8 cellular contexts compared by ENCODE assay signal in genomic region chr12:12716151-12716844, GRCh38. TPM values are rescaled to one million over a fixed set of nuclear protein-coding genes. Genes with fewer than 3 reads are reported as not detected.
DNase-seq lines count a peak whose midpoint lies in the region; ATAC-seq and TF ChIP-seq lines count a peak whose summit lies in the region.

No MANE protein-coding gene starts in this region.

- DNase-seq in HFF-Myc (ENCODE audit: extremely low read depth, low read depth): no peak
- DNase-seq in fibroblast of pulmonary artery (ENCODE audit: low read depth): no peak
- no peak for DNase-seq in omental fat pad (ENCODE audit: low spot score)
- no peak for DNase-seq in NOMO-1 treated with DMSO at 0.1 percent for 48 hours (lab: John Stamatoyannopoulos, UW; ENCODE audit: unreplicated experiment)
- DNase-seq in cerebellar nuclear complex (lab: John Stamatoyannopoulos, UW): no peak
- DNase-seq in OCI-M2 (lab: John Stamatoyannopoulos, UW; ENCODE audit: unreplicated experiment): no peak

- peaks cover 33% of the 10 kb centered on the region for H4K20me1 ChIP-seq in BLaER1

- peak overlapping the region; percentile 100 for H3K27ac ChIP-seq in BLaER1

- no peak for TF ChIP-seq CTCF in HFF-Myc (IDR thresholded peaks at IDR 0.05; ENCODE audit: low read depth, low read length, missing control alignments)
- TF ChIP-seq CTCF in WI38 (IDR thresholded peaks at IDR 0.05; ENCODE audit: low read depth, low read length): no peak
- no peak for TF ChIP-seq CTCF in fibroblast of pulmonary artery (IDR thresholded peaks at IDR 0.05; ENCODE audit: low read length, missing control alignments)
- no peak for TF ChIP-seq CTCF in omental fat pad (IDR thresholded peaks at IDR 0.05)

- H3K4me3 ChIP-seq in BLaER1 (peak overlapping the region; percentile 96), HFF-Myc (replicated peaks; ENCODE audit: low read depth, low read length) (peak overlapping the region; percentile 89), WI38 (ENCODE audit: low read depth, low read length) (peak overlapping the region; percentile 99), fibroblast of pulmonary artery (replicated peaks; ENCODE audit: low read depth, low read length) (peak overlapping the region; percentile 72)

- H3K36me3 ChIP-seq in BLaER1: peaks cover 28% of the 10 kb centered on the region

- peaks cover 40% of the 10 kb centered on the region for H3K4me1 ChIP-seq in BLaER1

- peak; percentile 41 for ATAC-seq in omental fat pad (ENCODE audit: low FRiP score)

- peak overlapping the region; percentile 95 for H3K4me2 ChIP-seq in BLaER1

- H3K9me3 ChIP-seq in BLaER1: no peaks in the 10 kb centered on the region

- H3K9ac ChIP-seq in BLaER1: peak overlapping the region; percentile 100

- no peaks in the 10 kb centered on the region for H3K27me3 ChIP-seq in BLaER1

RNA-seq across cellular contexts. Expression of gene CDKN1B, which starts 0.9 kb away (rescaled TPM):
- 10 to 100 TPM; 18.4 to 86.2 (median 26.5) TPM for total RNA-seq in omental fat pad

RNA-seq across cellular contexts. Expression of gene GPR19, which starts 20.3 kb away (rescaled TPM):
- total RNA-seq in omental fat pad: 1 to 10 TPM in 2 of 4 donors, under 1 TPM in 1, not detected in 1; 0.38 to 1.3 (median 1.2) TPM
